ENCODE assay signal across 8 cellular contexts in genomic region chr17:76139801-76140660, GRCh38. TPM values are rescaled to one million over a fixed set of nuclear protein-coding genes. Genes with fewer than 3 reads are reported as not detected.
DNase-seq lines count a peak whose midpoint lies in the region; ATAC-seq lines count a peak whose summit lies in the region.

No MANE protein-coding gene starts in this region.

- ATAC-seq in HG03469 (IDR thresholded peaks at IDR 0.05; ENCODE audit: unreplicated experiment) (no peak), sciatic nerve (no peak)

- DNase-seq in NCI-H146 (lab: John Stamatoyannopoulos, UW) (peak; percentile 69), NCI-H146 treated with DMSO at 0.1 percent for 48 hours (lab: John Stamatoyannopoulos, UW; ENCODE audit: unreplicated experiment) (no peak), islet precursor cell (peak; percentile 72), sciatic nerve (ENCODE audit: low spot score) (no peak), LoVo (ENCODE audit: low spot score) (no peak)
- DNase-seq in activated T-cell treated with anti-CD3 and anti-CD28 coated beads, Interleukin-2, amount 50 U/mL, for 48 hours = peak; percentile 56 to 71
- DNase-seq in stimulated activated naive CD4-positive, alpha-beta T cell treated with Interleukin-2 at 50 U/mL for 16 hours (lab: John Stamatoyannopoulos, UW) = peak; percentile 15

- intact Hi-C loops in sciatic nerve (cut with DNase I) = no loop called here

RNA-seq across cellular contexts. Expression of gene FOXJ1, which starts 1.0 kb away (rescaled TPM):
- 0.40 TPM for total RNA-seq in sciatic nerve

RNA-seq across cellular contexts. Expression of gene EXOC7, which starts 36.4 kb away (rescaled TPM):
- total RNA-seq in sciatic nerve = 125 TPM

Comparison
In these comparisons a context has a peak if more than half of its experiments do, and no peak if none do; other contexts are left out.
1. DNase-seq: peak in NCI-H146 (single experiment), activated T-cell treated with anti-CD3 and anti-CD28 coated beads, Interleukin-2, amount 50 U/mL, for 48 hours (2 of 2), islet precursor cell (single experiment) and stimulated activated naive CD4-positive, alpha-beta T cell treated with Interleukin-2 at 50 U/mL for 16 hours (single experiment); none in NCI-H146 treated with DMSO at 0.1 percent for 48 hours (single experiment), sciatic nerve (single experiment) and LoVo (single experiment).